Comparison of ENCODE assay signal across 16 cellular contexts in the genomic region with DNA sequence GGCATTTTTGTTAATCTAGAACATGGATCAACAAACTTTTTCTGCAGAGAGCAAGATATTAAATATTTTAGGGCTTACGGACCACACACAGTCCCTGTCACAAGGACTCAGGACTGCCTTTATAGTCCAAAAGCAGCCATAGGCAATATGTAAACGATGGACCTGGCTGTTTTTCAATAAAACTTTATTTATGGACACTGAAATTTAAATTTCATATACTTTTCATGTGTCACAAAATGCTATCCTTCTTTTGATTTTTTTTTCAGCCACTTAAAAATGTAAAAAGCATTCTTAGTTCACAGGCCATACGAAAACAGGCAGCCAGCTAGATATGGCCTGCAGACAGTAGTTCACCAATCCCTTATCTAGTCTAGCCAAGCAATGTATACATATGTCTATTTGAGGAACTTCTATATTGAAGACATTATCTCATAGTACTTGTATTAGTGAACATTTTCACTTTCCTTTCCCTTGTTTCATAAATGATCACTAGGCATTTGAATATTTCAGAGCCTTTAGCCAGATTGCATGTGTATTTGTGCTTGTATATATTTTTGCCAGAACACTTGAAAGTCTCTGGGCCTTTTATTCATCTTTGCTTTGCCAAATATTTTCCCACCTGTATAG.
A peak's percentile ranks its signal among the peaks of the same experiment; 100 is the strongest.
DNase-seq lines count a peak whose midpoint lies in the region; ATAC-seq, FAIRE-seq and TF ChIP-seq lines count a peak whose summit lies in the region.
"Had no signal": no experiment of that assay in that cellular context is flagged by ENCODE, and none has a peak within 500 bp of the region (broad histone marks: within the 10 kb centered on the region; RNA-seq: fewer than 3 reads in every experiment).

No MANE protein-coding gene starts in this region.

- TF ChIP-seq CTCF in astrocyte (IDR thresholded peaks at IDR 0.05; ENCODE audit: insufficient read depth, low read depth, low read length) = no peak
- TF ChIP-seq CTCF in Caco-2 (IDR thresholded peaks at IDR 0.05; ENCODE audit: insufficient read depth in 1 of 2, low read depth in 1 of 2, low read length in 1 of 2, severe bottlenecking in 1 of 2, unreplicated experiment in 1 of 2) = no peak

- H3K9me3 Mint-ChIP-seq in astrocyte (ENCODE audit: unreplicated experiment) (peaks cover 2% of the 10 kb centered on the region), Caco-2 (ENCODE audit: unreplicated experiment) (no peaks in the 10 kb centered on the region)
- H3K9me3 Mint-ChIP-seq: activated naive CD8-positive, alpha-beta T cell treated with anti-CD3 and anti-CD28 coated beads for 36 hours; dendritic cell treated with granulocyte-macrophage colony-stimulating factor and Interleukin-4, amounts not matched to agents 40 ng/mL and 50 ng/mL, for 4 days had no signal

- H3K4me3 ChIP-seq in astrocyte (ENCODE audit: insufficient read depth, low read depth, low read length) (no peak overlapping the region), Caco-2 (ENCODE audit: low read depth, low read length) (no peak overlapping the region)
- H3K4me3 ChIP-seq: lower lobe of right lung, SK-N-MC had no signal

- H3K27ac Mint-ChIP-seq in astrocyte (ENCODE audit: unreplicated experiment) (no peak overlapping the region), Caco-2 (ENCODE audit: unreplicated experiment) (no peak overlapping the region)
- H3K27ac Mint-ChIP-seq: activated naive CD8-positive, alpha-beta T cell treated with anti-CD3 and anti-CD28 coated beads for 36 hours; dendritic cell treated with granulocyte-macrophage colony-stimulating factor and Interleukin-4, amounts not matched to agents 40 ng/mL and 50 ng/mL, for 4 days had no signal

- POLR2A ChIA-PET in Caco-2 (lab: Charles Lee) = no interaction called here

- H3K79me2 ChIP-seq in astrocyte (ENCODE audit: insufficient read depth, low read length) = no peaks in the 10 kb centered on the region

- intact Hi-C loops in Caco-2 (cut with micrococcal nuclease; ENCODE audit: unreplicated experiment) = no loop called here

- H3K9ac ChIP-seq in astrocyte (ENCODE audit: low read length) = no peak overlapping the region
- H3K9ac ChIP-seq: KMS-11 had no signal

- H3K9me3 ChIP-seq in astrocyte (ENCODE audit: insufficient read depth, low read depth, low read length) = no peaks in the 10 kb centered on the region
- H3K9me3 ChIP-seq in Caco-2 = no peaks in the 10 kb centered on the region
- H3K9me3 ChIP-seq: lower lobe of right lung had no signal

- no peak overlapping the region for H2AFZ ChIP-seq in astrocyte (ENCODE audit: low read depth, low read length)

- no peak overlapping the region for H3K27ac ChIP-seq in astrocyte (ENCODE audit: low read depth, low read length)
- H3K27ac ChIP-seq: KMS-11, lower lobe of right lung, SK-N-MC had no signal

- peak; percentile 91 for FAIRE-seq in astrocyte (lab: Jason Lieb, UNC)
- FAIRE-seq: urothelium cell line had no signal

- peak; percentile 99 for ATAC-seq in GM18907 (IDR thresholded peaks at IDR 0.05; ENCODE audit: unreplicated experiment)
- ATAC-seq in GM21576 (IDR thresholded peaks at IDR 0.05; ENCODE audit: unreplicated experiment) = peak; percentile 100
- peak; percentile 99 for ATAC-seq in HG03103 (IDR thresholded peaks at IDR 0.05; ENCODE audit: low read depth, unreplicated experiment)
- ATAC-seq: lower lobe of right lung had no signal

- no peak overlapping the region for H3K4me2 ChIP-seq in astrocyte (ENCODE audit: low read length)
- H3K4me2 ChIP-seq: KMS-11 had no signal

- H3K27me3 ChIP-seq in astrocyte (ENCODE audit: insufficient read depth, low read length) = no peaks in the 10 kb centered on the region
- no peaks in the 10 kb centered on the region for H3K27me3 ChIP-seq in Caco-2 (replicated peaks; ENCODE audit: control insufficient read depth, insufficient read depth, low read length)

- H3K4me1 Mint-ChIP-seq in astrocyte (ENCODE audit: low read depth, unreplicated experiment) = peaks cover 7% of the 10 kb centered on the region
- H3K4me1 Mint-ChIP-seq in Caco-2 (ENCODE audit: low read depth, unreplicated experiment) = peaks cover 7% of the 10 kb centered on the region
- H3K4me1 Mint-ChIP-seq: activated naive CD8-positive, alpha-beta T cell treated with anti-CD3 and anti-CD28 coated beads for 36 hours had no signal

- H3K36me3 Mint-ChIP-seq in astrocyte (ENCODE audit: low read depth, unreplicated experiment) (no peaks in the 10 kb centered on the region), Caco-2 (ENCODE audit: insufficient read depth, unreplicated experiment) (peaks cover 11% of the 10 kb centered on the region)
- H3K36me3 Mint-ChIP-seq: activated naive CD8-positive, alpha-beta T cell treated with anti-CD3 and anti-CD28 coated beads for 36 hours had no signal

- no peaks in the 10 kb centered on the region for H4K20me1 ChIP-seq in astrocyte (ENCODE audit: insufficient read depth, low read length)

- no peak for DNase-seq in astrocyte (ENCODE audit: low read depth)
- DNase-seq in NCI-H774 (lab: John Stamatoyannopoulos, UW) = no peak
- DNase-seq in NCI-H2227 treated with DMSO at 0.1 percent for 48 hours (lab: John Stamatoyannopoulos, UW) = no peak
- DNase-seq in SW480 (ENCODE audit: low spot score) = no peak
- DNase-seq in Caco-2 = no peak
- DNase-seq: activated CD4-positive, alpha-beta T cell treated with anti-CD3 and anti-CD28 coated beads, Interleukin-2, amount 50 U/mL, for 4 hours; activated naive CD8-positive, alpha-beta T cell treated with anti-CD3 and anti-CD28 coated beads for 36 hours; lower lobe of right lung; NCI-H345 had no signal

- H3K27me3 Mint-ChIP-seq in astrocyte (ENCODE audit: low read depth, unreplicated experiment) (no peaks in the 10 kb centered on the region), Caco-2 (ENCODE audit: insufficient read depth, unreplicated experiment) (no peaks in the 10 kb centered on the region)
- H3K27me3 Mint-ChIP-seq: activated naive CD8-positive, alpha-beta T cell treated with anti-CD3 and anti-CD28 coated beads for 36 hours; dendritic cell treated with granulocyte-macrophage colony-stimulating factor and Interleukin-4, amounts not matched to agents 40 ng/mL and 50 ng/mL, for 4 days had no signal

- no TSS peak for BruUV-seq in Caco-2 (replicated peaks; lab: Mats Ljungman, UMichigan)

- CTCF ChIA-PET in Caco-2 (lab: Charles Lee) = no interaction called here

- H3K4me1 ChIP-seq in astrocyte (ENCODE audit: insufficient read depth, low read length) (peaks cover 3% of the 10 kb centered on the region), Caco-2 (no peaks in the 10 kb centered on the region)
- H3K4me1 ChIP-seq: lower lobe of right lung had no signal

- H3K36me3 ChIP-seq in astrocyte (ENCODE audit: insufficient read depth, low read length) (no peaks in the 10 kb centered on the region), Caco-2 (ENCODE audit: control insufficient read depth, insufficient read depth, low read length) (no peaks in the 10 kb centered on the region)
- H3K36me3 ChIP-seq: lower lobe of right lung had no signal

- H3K4me3 Mint-ChIP-seq in astrocyte (ENCODE audit: unreplicated experiment) (no peak overlapping the region), Caco-2 (ENCODE audit: unreplicated experiment) (no peak overlapping the region)
- H3K4me3 Mint-ChIP-seq: activated naive CD8-positive, alpha-beta T cell treated with anti-CD3 and anti-CD28 coated beads for 36 hours; dendritic cell treated with granulocyte-macrophage colony-stimulating factor and Interleukin-4, amounts not matched to agents 40 ng/mL and 50 ng/mL, for 4 days had no signal
